In genomic region chr7:69723663-69724062, GRCh38 we compare ENCODE assay signal across 24 cellular contexts.
"Had no signal": no experiment of that assay in that cellular context is flagged by ENCODE, and none has a peak within 500 bp of the region (broad histone marks: within the 10 kb centered on the region; RNA-seq: fewer than 3 reads in every experiment).

No MANE protein-coding gene starts in this region.

- H3K36me3 ChIP-seq: esophagus squamous epithelium, right lobe of liver, thoracic aorta, upper lobe of left lung had no signal

- H3K4me1 ChIP-seq: right lobe of liver, upper lobe of left lung had no signal

- H3K27ac ChIP-seq: esophagus squamous epithelium, right lobe of liver, thoracic aorta, upper lobe of left lung had no signal

- H3K4me1 Mint-ChIP-seq: activated naive CD8-positive, alpha-beta T cell treated with anti-CD3 and anti-CD28 coated beads for 36 hours; central memory CD8-positive, alpha-beta T cell; immature natural killer cell had no signal

- DNase-seq: activated CD4-positive, alpha-beta T cell treated with anti-CD3 and anti-CD28 coated beads for 4 hours; activated CD4-positive, alpha-beta T cell treated with anti-CD3 and anti-CD28 coated beads, Interleukin-2, amount 50 U/mL, for 48 hours; activated CD4-positive, CD25-positive, alpha-beta regulatory T cell; activated CD8-positive, alpha-beta memory T cell treated with anti-CD3 and anti-CD28 coated beads, Interleukin-2, amount 50 U/mL, for 48 hours; activated naive CD4-positive, alpha-beta T cell; activated naive CD8-positive, alpha-beta T cell treated with anti-CD3 and anti-CD28 coated beads for 36 hours; activated T-cell treated with anti-CD3 and anti-CD28 coated beads, Interleukin-2, amount 50 U/mL, for 4 hours; effector memory CD8-positive, alpha-beta T cell; esophagus squamous epithelium; immature natural killer cell; occipital lobe; right lobe of liver; small intestine; stimulated activated CD4-positive, alpha-beta T cell treated with anti-CD3 and anti-CD28 coated beads, Interleukin-2, amount 100 ng/mL, for 48 hours; stimulated activated CD8-positive, alpha-beta memory T cell treated with anti-CD3 and anti-CD28 coated beads, Interleukin-4, amount 100 ng/mL, for 48 hours; stimulated activated naive CD4-positive, alpha-beta T cell treated with Interleukin-2 at 50 U/mL for 16 hours; T1000; upper lobe of left lung had no signal

- H3K4me3 Mint-ChIP-seq: activated naive CD8-positive, alpha-beta T cell treated with anti-CD3 and anti-CD28 coated beads for 36 hours; activated T-cell treated with anti-CD3 and anti-CD28 coated beads, Interleukin-2, amount 50 U/mL, for 4 hours; central memory CD8-positive, alpha-beta T cell; effector memory CD8-positive, alpha-beta T cell; immature natural killer cell; nephron; T-helper 1 cell treated with Interleukin-12 subunit alpha and Interleukin-12 subunit beta and Interleukin-4 antibody, amounts not matched to agents 30 μg/mL and 1 μg/mL, for 36 hours had no signal

- H3K27me3 Mint-ChIP-seq: central memory CD8-positive, alpha-beta T cell had no signal

- H3K9me3 ChIP-seq: esophagus squamous epithelium, right lobe of liver, thoracic aorta, upper lobe of left lung had no signal

- H3K27me3 ChIP-seq: esophagus squamous epithelium, right lobe of liver had no signal

- FAIRE-seq: colon, small intestine had no signal

- ATAC-seq: activated T-cell treated with anti-CD3 and anti-CD28 coated beads, Interleukin-2, amount 50 U/mL, for 4 hours; effector memory CD8-positive, alpha-beta T cell; right lobe of liver had no signal

- H3K27ac Mint-ChIP-seq: activated naive CD8-positive, alpha-beta T cell treated with anti-CD3 and anti-CD28 coated beads for 36 hours; activated T-helper 2 cell treated with anti-CD3 and anti-CD28 coated beads, Interferon-gamma antibody, Interleukin-2, Interleukin-4, amounts not matched to agents 10 μg/mL and 5 μg/mL and 100 μg/mL, durations not matched to agents 14 hours and 24 hours and 36 hours; effector memory CD8-positive, alpha-beta T cell; nephron; T-helper 1 cell treated with Interleukin-12 subunit alpha and Interleukin-12 subunit beta and Interleukin-4 antibody, amounts not matched to agents 30 μg/mL and 1 μg/mL, for 36 hours had no signal

- H3K4me3 ChIP-seq: esophagus squamous epithelium, right lobe of liver, thoracic aorta, upper lobe of left lung had no signal

- H3K9me3 Mint-ChIP-seq: activated naive CD8-positive, alpha-beta T cell treated with anti-CD3 and anti-CD28 coated beads for 36 hours; activated T-cell treated with anti-CD3 and anti-CD28 coated beads, Interleukin-2, amount 50 U/mL, for 4 hours; activated T-helper 2 cell treated with anti-CD3 and anti-CD28 coated beads, Interferon-gamma antibody, Interleukin-2, Interleukin-4, amounts not matched to agents 10 μg/mL and 5 μg/mL and 100 μg/mL, durations not matched to agents 14 hours and 24 hours and 36 hours; central memory CD8-positive, alpha-beta T cell; effector memory CD8-positive, alpha-beta T cell; nephron; T-helper 1 cell treated with Interleukin-12 subunit alpha and Interleukin-12 subunit beta and Interleukin-4 antibody, amounts not matched to agents 30 μg/mL and 1 μg/mL, for 36 hours had no signal

- H3K36me3 Mint-ChIP-seq: activated naive CD8-positive, alpha-beta T cell treated with anti-CD3 and anti-CD28 coated beads for 36 hours; immature natural killer cell had no signal
